In genomic region chr1:25198731-25199231, GRCh38 we compare ENCODE assay signal across 9 cellular contexts. TPM values are rescaled to one million over a fixed set of nuclear protein-coding genes. Genes with fewer than 3 reads are reported as not detected.
DNase-seq lines count a peak whose midpoint lies in the region; ATAC-seq, FAIRE-seq and TF ChIP-seq lines count a peak whose summit lies in the region.
"Had no signal": no experiment of that assay in that cellular context is flagged by ENCODE, and none has a peak within 500 bp of the region (broad histone marks: within the 10 kb centered on the region; RNA-seq: fewer than 3 reads in every experiment).

No MANE protein-coding gene starts in this region.

- H3K27me3 Mint-ChIP-seq in activated T-helper 2 cell treated with anti-CD3 and anti-CD28 coated beads, Interferon-gamma antibody, Interleukin-2, Interleukin-4, amounts not matched to agents 10 μg/mL and 5 μg/mL and 100 μg/mL, durations not matched to agents 14 hours and 24 hours and 36 hours (ENCODE audit: low read depth) = peaks cover 18% of the 10 kb centered on the region

- intact Hi-C loops in activated T-helper 2 cell treated with anti-CD3 and anti-CD28 coated beads, Interferon-gamma antibody, Interleukin-2, Interleukin-4, amounts not matched to agents 10 μg/mL and 5 μg/mL and 100 μg/mL, durations not matched to agents 14 hours and 24 hours and 36 hours (cut with micrococcal nuclease) = no loop called here

- H3K27ac ChIP-seq in VCaP = peak overlapping the region; percentile 88

- no peak for ATAC-seq in GM18873 (IDR thresholded peaks at IDR 0.05; ENCODE audit: low FRiP score, unreplicated experiment)

- no peak overlapping the region for H3K4me3 Mint-ChIP-seq in activated T-helper 2 cell treated with anti-CD3 and anti-CD28 coated beads, Interferon-gamma antibody, Interleukin-2, Interleukin-4, amounts not matched to agents 10 μg/mL and 5 μg/mL and 100 μg/mL, durations not matched to agents 14 hours and 24 hours and 36 hours (ENCODE audit: low read depth)

- H3K9me3 Mint-ChIP-seq in activated T-helper 2 cell treated with anti-CD3 and anti-CD28 coated beads, Interferon-gamma antibody, Interleukin-2, Interleukin-4, amounts not matched to agents 10 μg/mL and 5 μg/mL and 100 μg/mL, durations not matched to agents 14 hours and 24 hours and 36 hours = no peaks in the 10 kb centered on the region

- no peak for FAIRE-seq in D721Med (lab: Jason Lieb, UNC)
- FAIRE-seq: A204.1 had no signal

- no peak overlapping the region for H3K27ac Mint-ChIP-seq in activated T-helper 2 cell treated with anti-CD3 and anti-CD28 coated beads, Interferon-gamma antibody, Interleukin-2, Interleukin-4, amounts not matched to agents 10 μg/mL and 5 μg/mL and 100 μg/mL, durations not matched to agents 14 hours and 24 hours and 36 hours

- H3K4me1 Mint-ChIP-seq in activated T-helper 2 cell treated with anti-CD3 and anti-CD28 coated beads, Interferon-gamma antibody, Interleukin-2, Interleukin-4, amounts not matched to agents 10 μg/mL and 5 μg/mL and 100 μg/mL, durations not matched to agents 14 hours and 24 hours and 36 hours (ENCODE audit: low read depth) = peaks cover 3% of the 10 kb centered on the region

- no peaks in the 10 kb centered on the region for H3K36me3 Mint-ChIP-seq in activated T-helper 2 cell treated with anti-CD3 and anti-CD28 coated beads, Interferon-gamma antibody, Interleukin-2, Interleukin-4, amounts not matched to agents 10 μg/mL and 5 μg/mL and 100 μg/mL, durations not matched to agents 14 hours and 24 hours and 36 hours (ENCODE audit: low read depth)

- TF ChIP-seq CTCF in VCaP (conservative IDR thresholded peaks at IDR 0.05) = peak; percentile 44
- TF ChIP-seq CTCF in D721Med (IDR thresholded peaks at IDR 0.05; ENCODE audit: insufficient read depth, missing control alignments) = no peak

- DNase-seq in NCI-H2107 (lab: John Stamatoyannopoulos, UW) = peak; percentile 29
- DNase-seq in NCI-H2107 treated with DMSO at 0.1 percent for 48 hours (lab: John Stamatoyannopoulos, UW; ENCODE audit: unreplicated experiment) = no peak
- DNase-seq in hypothalamus (lab: John Stamatoyannopoulos, UW) = peak in 41 of 51 donors; percentile 5 to 77 (median 51)
- DNase-seq in stromal cell of bone marrow (ENCODE audit: low read depth) = peak; percentile 38
- no peak for DNase-seq in D721Med (ENCODE audit: insufficient read length, low spot score)
- DNase-seq in activated T-helper 2 cell treated with anti-CD3 and anti-CD28 coated beads, Interferon-gamma antibody, Interleukin-2, Interleukin-4, amounts not matched to agents 10 μg/mL and 5 μg/mL and 100 μg/mL, durations not matched to agents 14 hours and 24 hours and 36 hours (ENCODE audit: low spot score) = no peak

RNA-seq across cellular contexts. Expression of gene SYF2, which starts 33.5 kb away (rescaled TPM):
- total RNA-seq in activated T-helper 2 cell treated with anti-CD3 and anti-CD28 coated beads, Interferon-gamma antibody, Interleukin-2, Interleukin-4, amounts not matched to agents 10 μg/mL and 5 μg/mL and 100 μg/mL, durations not matched to agents 14 hours and 24 hours and 36 hours = 40.1 and 42.3 TPM in 2 replicates

RNA-seq across cellular contexts. Expression of gene RSRP1, which starts 48.5 kb away (rescaled TPM):
- total RNA-seq in activated T-helper 2 cell treated with anti-CD3 and anti-CD28 coated beads, Interferon-gamma antibody, Interleukin-2, Interleukin-4, amounts not matched to agents 10 μg/mL and 5 μg/mL and 100 μg/mL, durations not matched to agents 14 hours and 24 hours and 36 hours = 140 and 144 TPM in 2 replicates

Comparison
In these comparisons a context has a peak if more than half of its experiments do, and no peak if none do; other contexts are left out.
1. DNase-seq: peak in NCI-H2107 (single experiment), hypothalamus (41 of 51) and stromal cell of bone marrow (single experiment); none in NCI-H2107 treated with DMSO at 0.1 percent for 48 hours (single experiment), D721Med (single experiment) and activated T-helper 2 cell treated with anti-CD3 and anti-CD28 coated beads, Interferon-gamma antibody, Interleukin-2, Interleukin-4, amounts not matched to agents 10 μg/mL and 5 μg/mL and 100 μg/mL, durations not matched to agents 14 hours and 24 hours and 36 hours (single experiment).